9 cellular contexts compared by ENCODE assay signal in genomic region chr14:89237923-89238529, GRCh38.
A peak's percentile ranks its signal among the peaks of the same experiment; 100 is the strongest.
DNase-seq lines count a peak whose midpoint lies in the region; ATAC-seq, FAIRE-seq and TF ChIP-seq lines count a peak whose summit lies in the region.
"Had no signal": no experiment of that assay in that cellular context is flagged by ENCODE, and none has a peak within 500 bp of the region (broad histone marks: within the 10 kb centered on the region; RNA-seq: fewer than 3 reads in every experiment).

No MANE protein-coding gene starts in this region.

- H3K27me3 ChIP-seq in astrocyte (ENCODE audit: insufficient read depth, low read length) = no peaks in the 10 kb centered on the region
- H3K27me3 ChIP-seq in kidney epithelial cell (ENCODE audit: control insufficient read depth, insufficient read depth, low read length) = no peaks in the 10 kb centered on the region

- no peak for ATAC-seq in GM19023 (IDR thresholded peaks at IDR 0.05; ENCODE audit: unreplicated experiment)
- ATAC-seq: effector memory CD8-positive, alpha-beta T cell had no signal

- H3K36me3 Mint-ChIP-seq in astrocyte (ENCODE audit: low read depth, unreplicated experiment) = peaks cover 9% of the 10 kb centered on the region
- H3K36me3 Mint-ChIP-seq in activated CD4-positive, alpha-beta T cell treated with anti-CD3 and anti-CD28 coated beads, Interleukin-2, amount 10 ng/mL, durations not matched to agents 24 days and 14 days (ENCODE audit: low read depth) = peaks cover 8% of the 10 kb centered on the region

- no peak overlapping the region for H3K4me3 Mint-ChIP-seq in astrocyte (ENCODE audit: unreplicated experiment)
- H3K4me3 Mint-ChIP-seq in activated CD4-positive, alpha-beta T cell treated with anti-CD3 and anti-CD28 coated beads, Interleukin-2, amount 10 ng/mL, durations not matched to agents 24 days and 14 days = no peak overlapping the region
- H3K4me3 Mint-ChIP-seq: effector memory CD8-positive, alpha-beta T cell had no signal

- H3K27ac Mint-ChIP-seq in astrocyte (ENCODE audit: unreplicated experiment) = no peak overlapping the region
- H3K27ac Mint-ChIP-seq in activated CD4-positive, alpha-beta T cell treated with anti-CD3 and anti-CD28 coated beads, Interleukin-2, amount 10 ng/mL, durations not matched to agents 24 days and 14 days = no peak overlapping the region
- H3K27ac Mint-ChIP-seq: effector memory CD8-positive, alpha-beta T cell had no signal

- H3K27ac ChIP-seq in astrocyte (ENCODE audit: low read depth, low read length) = no peak overlapping the region

- H3K27me3 Mint-ChIP-seq in astrocyte (ENCODE audit: low read depth, unreplicated experiment) = no peaks in the 10 kb centered on the region
- H3K27me3 Mint-ChIP-seq in activated CD4-positive, alpha-beta T cell treated with anti-CD3 and anti-CD28 coated beads, Interleukin-2, amount 10 ng/mL, durations not matched to agents 24 days and 14 days = no peaks in the 10 kb centered on the region
- H3K27me3 Mint-ChIP-seq: effector memory CD8-positive, alpha-beta T cell had no signal

- intact Hi-C loops in activated CD4-positive, alpha-beta T cell treated with anti-CD3 and anti-CD28 coated beads, Interleukin-2, amount 10 ng/mL, durations not matched to agents 24 days and 14 days (cut with micrococcal nuclease) = no loop called here

- H2AFZ ChIP-seq in astrocyte (ENCODE audit: low read depth, low read length) = no peak overlapping the region

- no peak overlapping the region for H3K4me2 ChIP-seq in astrocyte (ENCODE audit: low read length)

- H3K9me3 ChIP-seq in astrocyte (ENCODE audit: insufficient read depth, low read depth, low read length) = no peaks in the 10 kb centered on the region

- no peak for FAIRE-seq in astrocyte (lab: Jason Lieb, UNC)

- H3K9ac ChIP-seq in astrocyte (ENCODE audit: low read length) = no peak overlapping the region

- TF ChIP-seq CTCF in astrocyte (IDR thresholded peaks at IDR 0.05; ENCODE audit: insufficient read depth, low read depth, low read length) (peak; percentile 11), kidney epithelial cell (IDR thresholded peaks at IDR 0.05; ENCODE audit: insufficient read depth, low read length, poor library complexity, severe bottlenecking) (peak; percentile 25)

- H3K4me1 Mint-ChIP-seq in astrocyte (ENCODE audit: low read depth, unreplicated experiment) = peaks cover 26% of the 10 kb centered on the region
- H3K4me1 Mint-ChIP-seq in activated CD4-positive, alpha-beta T cell treated with anti-CD3 and anti-CD28 coated beads, Interleukin-2, amount 10 ng/mL, durations not matched to agents 24 days and 14 days = peaks cover 19% of the 10 kb centered on the region

- H3K9me3 Mint-ChIP-seq in astrocyte (ENCODE audit: unreplicated experiment) = no peaks in the 10 kb centered on the region
- H3K9me3 Mint-ChIP-seq in activated CD4-positive, alpha-beta T cell treated with anti-CD3 and anti-CD28 coated beads, Interleukin-2, amount 10 ng/mL, durations not matched to agents 24 days and 14 days = no peaks in the 10 kb centered on the region
- H3K9me3 Mint-ChIP-seq: effector memory CD8-positive, alpha-beta T cell had no signal

- peaks cover 3% of the 10 kb centered on the region for H3K4me1 ChIP-seq in astrocyte (ENCODE audit: insufficient read depth, low read length)

- H3K36me3 ChIP-seq in astrocyte (ENCODE audit: insufficient read depth, low read length) (no peaks in the 10 kb centered on the region), kidney epithelial cell (ENCODE audit: control insufficient read depth, insufficient read depth, low read length) (no peaks in the 10 kb centered on the region)

- H3K79me2 ChIP-seq in astrocyte (ENCODE audit: insufficient read depth, low read length) = peaks cover 41% of the 10 kb centered on the region

- no peak overlapping the region for H3K4me3 ChIP-seq in astrocyte (ENCODE audit: insufficient read depth, low read depth, low read length)
- no peak overlapping the region for H3K4me3 ChIP-seq in kidney epithelial cell (ENCODE audit: low read depth, low read length)

- H4K20me1 ChIP-seq in astrocyte (ENCODE audit: insufficient read depth, low read length) = peaks cover 74% of the 10 kb centered on the region

- peak; percentile 31 for DNase-seq in AG08395 (ENCODE audit: low spot score)
- peak; percentile 28 for DNase-seq in HT-29 (ENCODE audit: low spot score)
- DNase-seq in astrocyte (ENCODE audit: low read depth) = no peak
- DNase-seq in kidney epithelial cell (ENCODE audit: low read depth) = no peak
- DNase-seq in superior temporal gyrus (ENCODE audit: extremely low spot score) = no peak
- DNase-seq in NK-92 treated with Interleukin-12 subunit alpha and Interleukin-12 subunit beta, amount 100 ng/mL, for 24 hours (lab: John Stamatoyannopoulos, UW) = no peak
- DNase-seq in activated CD4-positive, alpha-beta T cell treated with anti-CD3 and anti-CD28 coated beads, Interleukin-2, amount 10 ng/mL, durations not matched to agents 24 days and 14 days = no peak
- DNase-seq: effector memory CD8-positive, alpha-beta T cell had no signal

Comparison
In these comparisons a context has a peak if more than half of its experiments do, and no peak if none do; other contexts are left out.
1. DNase-seq: peak in AG08395 (single experiment) and HT-29 (single experiment); none in astrocyte (single experiment), kidney epithelial cell (single experiment), superior temporal gyrus (single experiment), NK-92 treated with Interleukin-12 subunit alpha and Interleukin-12 subunit beta, amount 100 ng/mL, for 24 hours (single experiment) and activated CD4-positive, alpha-beta T cell treated with anti-CD3 and anti-CD28 coated beads, Interleukin-2, amount 10 ng/mL, durations not matched to agents 24 days and 14 days (single experiment).